Comparison of ENCODE assay signal across 18 cellular contexts in the genomic region with DNA sequence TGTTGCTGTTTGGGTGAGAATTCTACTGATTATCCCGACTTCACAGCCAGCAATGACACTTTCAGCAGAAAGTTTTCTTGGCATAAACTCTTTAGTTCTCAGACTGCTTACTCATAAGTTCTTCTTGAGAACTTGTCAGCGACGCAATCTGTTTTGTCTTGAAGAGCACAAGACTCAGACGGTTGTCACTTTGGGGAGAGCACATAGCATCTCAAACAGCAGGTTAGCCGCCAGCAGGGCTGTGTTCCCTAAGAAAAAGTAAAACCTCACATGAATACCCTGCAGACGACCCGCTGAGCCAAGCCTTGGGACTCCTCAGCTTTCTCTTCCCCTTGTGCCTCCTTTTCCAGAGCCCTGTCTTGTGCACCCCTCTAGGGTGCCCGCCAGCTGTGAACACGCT. TPM values are rescaled to one million over a fixed set of nuclear protein-coding genes. Genes with fewer than 3 reads are reported as not detected.
A peak's percentile ranks its signal among the peaks of the same experiment; 100 is the strongest.
DNase-seq lines count a peak whose midpoint lies in the region; TF ChIP-seq lines count a peak whose summit lies in the region.
"Had no signal": no experiment of that assay in that cellular context is flagged by ENCODE, and none has a peak within 500 bp of the region (broad histone marks: within the 10 kb centered on the region; RNA-seq: fewer than 3 reads in every experiment).

No MANE protein-coding gene starts in this region.

- no peak for TF ChIP-seq CTCF in cardiac muscle cell (IDR thresholded peaks at IDR 0.05; ENCODE audit: low read depth, low read length)
- no peak for TF ChIP-seq CTCF in left ventricle myocardium inferior (IDR thresholded peaks at IDR 0.05; ENCODE audit: borderline replicate concordance)
- TF ChIP-seq CTCF in cardiac fibroblast (IDR thresholded peaks at IDR 0.05; ENCODE audit: low read depth, low read length) = no peak
- no peak for TF ChIP-seq CTCF in thyroid gland (IDR thresholded peaks at IDR 0.05)

- 62 to 64% methylated on average over 9 of the region's 9 CpGs for WGBS in thyroid gland, 2 donors

- peaks cover 24% of the 10 kb centered on the region for H3K36me3 ChIP-seq in cardiac muscle cell
- peaks cover 27% of the 10 kb centered on the region for H3K36me3 ChIP-seq in left ventricle myocardium inferior
- peaks cover 0 to 3% of the 10 kb centered on the region in 2 donors for H3K36me3 ChIP-seq in thyroid gland
- H3K36me3 ChIP-seq: ovary had no signal

- H3K4me3 ChIP-seq in cardiac muscle cell (no peak overlapping the region), left ventricle myocardium inferior (no peak overlapping the region), cardiac fibroblast (replicated peaks in 1 of 2; ENCODE audit: low read depth in 2 of 2, low read length in 2 of 2) (no peak overlapping the region), thyroid gland (replicated peaks in 1 of 3) (no peak overlapping the region)
- H3K4me3 ChIP-seq: A549, ovary, spleen had no signal

- H3K27ac ChIP-seq in cardiac muscle cell = peak overlapping the region; percentile 34
- H3K27ac ChIP-seq in left ventricle myocardium inferior (replicated peaks) = no peak overlapping the region
- H3K27ac ChIP-seq in thyroid gland = peak overlapping the region; percentile 29 to 69 (median 41)
- H3K27ac ChIP-seq: A549, ovary, spleen had no signal

- H3K9me3 ChIP-seq in cardiac muscle cell (ENCODE audit: low read depth) (no peaks in the 10 kb centered on the region), left ventricle myocardium inferior (replicated peaks) (no peaks in the 10 kb centered on the region), thyroid gland (no peaks in the 10 kb centered on the region)
- H3K9me3 ChIP-seq: A549, ovary, spleen had no signal

- H3K4me1 ChIP-seq in cardiac muscle cell (ENCODE audit: low read depth) = no peaks in the 10 kb centered on the region
- H3K4me1 ChIP-seq in left ventricle myocardium inferior = no peaks in the 10 kb centered on the region
- H3K4me1 ChIP-seq in thyroid gland = peaks cover 10 to 15% of the 10 kb centered on the region in 2 donors
- H3K4me1 ChIP-seq: A549 had no signal

- H3K27me3 ChIP-seq in cardiac muscle cell = no peaks in the 10 kb centered on the region
- no peaks in the 10 kb centered on the region for H3K27me3 ChIP-seq in left ventricle myocardium inferior (ENCODE audit: low read depth)
- no peaks in the 10 kb centered on the region for H3K27me3 ChIP-seq in thyroid gland
- H3K27me3 ChIP-seq: ovary, spleen had no signal

- intact Hi-C loops in left ventricle myocardium inferior (cut with micrococcal nuclease) (no loop called here), thyroid gland (cut with DNase I) (no loop called here)

- peak in 1 of 2 donors; percentile 45 for DNase-seq in cardiac muscle cell (ENCODE audit: low read depth in 1 of 2, low spot score in 1 of 2)
- DNase-seq in left ventricle myocardium inferior = no peak
- peak; percentile 46 to 56 for DNase-seq in cardiac fibroblast (ENCODE audit: low read depth in 2 of 2)
- DNase-seq in myocyte (ENCODE audit: low read depth) = peak; percentile 10
- DNase-seq in thyroid gland = peak; percentile 18 to 22
- no peak for DNase-seq in DMS53 treated with DMSO at 0.1 percent for 48 hours (lab: John Stamatoyannopoulos, UW; ENCODE audit: unreplicated experiment)
- no peak for DNase-seq in SW480 (ENCODE audit: low spot score)
- no peak for DNase-seq in stimulated activated CD4-positive, alpha-beta T cell treated with anti-CD3 and anti-CD28 coated beads, Interleukin-4, amount 100 ng/mL, for 4 hours
- DNase-seq: activated CD4-positive, alpha-beta T cell treated with anti-CD3 and anti-CD28 coated beads for 4 hours; activated naive CD8-positive, alpha-beta T cell treated with anti-CD3 and anti-CD28 coated beads for 36 hours; immature natural killer cell; Kasumi-1; NCI-H446; ovary; SIG-M5; spleen; stimulated activated naive CD4-positive, alpha-beta T cell treated with Interleukin-2 at 50 U/mL for 16 hours had no signal

- no peak for TF ChIP-seq POLR2A in thyroid gland (IDR thresholded peaks at IDR 0.05)

RNA-seq across cellular contexts. Expression of gene AGMAT, which starts 11.4 kb away (rescaled TPM):
- total RNA-seq in cardiac muscle cell (0.45 and 0.70 TPM in 2 replicates), left ventricle myocardium inferior (not detected), myocyte (2.1 and 3.2 TPM in 2 replicates), thyroid gland (1 to 10 TPM in 1 of 4 donors, under 1 TPM in 2, not detected in 1; 0.13 to 1.6 (median 0.49) TPM)
- polyA plus RNA-seq in cardiac muscle cell = 0.12 and 0.31 TPM in 2 replicates
- 0.52 TPM for polyA plus RNA-seq in myocyte (2012)

RNA-seq across cellular contexts. Expression of gene DDI2, which starts 43.8 kb away (rescaled TPM):
- total RNA-seq in cardiac muscle cell (11.3 and 26.8 TPM in 2 replicates), left ventricle myocardium inferior (22.5 TPM), myocyte (26.6 and 34.7 TPM in 2 replicates), thyroid gland (10 to 100 TPM; 21.9 to 79.0 (median 38.6) TPM)
- polyA plus RNA-seq in cardiac muscle cell = 7.4 and 10.0 TPM in 2 replicates
- 8.1 TPM for polyA plus RNA-seq in myocyte (2012)

RNA-seq across cellular contexts. Expression of gene DNAJC16, which starts 46.8 kb away (rescaled TPM):
- total RNA-seq in cardiac muscle cell (13.6 and 17.8 TPM in 2 replicates), left ventricle myocardium inferior (16.2 TPM), myocyte (43.9 and 50.2 TPM in 2 replicates), thyroid gland (10 to 100 TPM; 24.3 to 46.8 (median 29.7) TPM)
- polyA plus RNA-seq in cardiac muscle cell = 9.0 and 9.4 TPM in 2 replicates
- 11.5 TPM for polyA plus RNA-seq in myocyte (2012)

RNA-seq across cellular contexts. Expression of gene CASP9, which starts 49.5 kb away (rescaled TPM):
- 83.9 and 96.1 TPM in 2 replicates for total RNA-seq in cardiac muscle cell
- 44.7 and 65.9 TPM in 2 replicates for polyA plus RNA-seq in cardiac muscle cell
- 14.1 TPM for total RNA-seq in left ventricle myocardium inferior
- 30.8 and 68.5 TPM in 2 replicates for total RNA-seq in myocyte
- polyA plus RNA-seq in myocyte (2012) = 13.7 TPM
- total RNA-seq in thyroid gland = 10 to 100 TPM; 16.9 to 29.8 (median 20.6) TPM

Comparison
In these comparisons a context has a peak if more than half of its experiments do, and no peak if none do; other contexts are left out.
1. DNase-seq: peak in cardiac fibroblast (2 of 2), myocyte (single experiment) and thyroid gland (2 of 2); none in left ventricle myocardium inferior (single experiment), DMS53 treated with DMSO at 0.1 percent for 48 hours (single experiment), SW480 (single experiment) and stimulated activated CD4-positive, alpha-beta T cell treated with anti-CD3 and anti-CD28 coated beads, Interleukin-4, amount 100 ng/mL, for 4 hours (0 of 2).